Comparison of ENCODE assay signal across 32 cellular contexts in genomic region chr17:28204244-28204643, GRCh38.
"Had no signal": no experiment of that assay in that cellular context is flagged by ENCODE, and none has a peak within 500 bp of the region (broad histone marks: within the 10 kb centered on the region; RNA-seq: fewer than 3 reads in every experiment).

No MANE protein-coding gene starts in this region.

- H3K36me3 ChIP-seq: adrenal gland had no signal

- H3K27me3 Mint-ChIP-seq: brain had no signal

- ATAC-seq: activated CD4-positive, alpha-beta T cell treated with anti-CD3 and anti-CD28 coated beads for 36 hours; activated CD4-positive, CD25-positive, alpha-beta regulatory T cell treated with anti-CD3 and anti-CD28 coated beads, Interleukin-2, amount 50 U/mL, for 24 hours; activated CD8-positive, alpha-beta T cell treated with anti-CD3 and anti-CD28 coated beads, Interleukin-2, amount 10 ng/mL, durations not matched to agents 7 days and 5 days; activated naive CD4-positive, alpha-beta T cell treated with anti-CD3 and anti-CD28 coated beads, Interleukin-2, amount 50 U/mL, for 72 hours; PC-3; Right ventricle myocardium inferior had no signal

- H3K36me3 Mint-ChIP-seq: activated naive CD4-positive, alpha-beta T cell treated with anti-CD3 and anti-CD28 coated beads, Interleukin-2, amount 50 U/mL, for 72 hours; brain had no signal

- H3K4me1 Mint-ChIP-seq: activated CD4-positive, alpha-beta T cell treated with anti-CD3 and anti-CD28 coated beads for 36 hours; activated CD4-positive, alpha-beta T cell treated with anti-CD3 and anti-CD28 coated beads, Interleukin-2, amount 10 ng/mL, durations not matched to agents 7 days and 5 days; brain had no signal

- H3K9me3 Mint-ChIP-seq: activated CD4-positive, alpha-beta T cell treated with anti-CD3 and anti-CD28 coated beads, Interleukin-2, amount 10 ng/mL, durations not matched to agents 7 days and 5 days; activated naive CD4-positive, alpha-beta T cell treated with anti-CD3 and anti-CD28 coated beads for 36 hours; activated naive CD4-positive, alpha-beta T cell treated with anti-CD3 and anti-CD28 coated beads, Interleukin-2, amount 50 U/mL, for 72 hours; activated T-cell treated with anti-CD3 and anti-CD28 coated beads, Interleukin-2, amount 50 U/mL, for 24 hours; activated T-helper 2 cell treated with anti-CD3 and anti-CD28 coated beads, Interferon-gamma antibody, Interleukin-2, Interleukin-4, amounts not matched to agents 10 μg/mL and 5 μg/mL and 100 μg/mL, durations not matched to agents 14 hours and 24 hours and 36 hours had no signal

- H3K27ac Mint-ChIP-seq: activated CD4-positive, alpha-beta T cell treated with anti-CD3 and anti-CD28 coated beads for 36 hours; activated CD4-positive, alpha-beta T cell treated with anti-CD3 and anti-CD28 coated beads, Interleukin-2, amount 10 ng/mL, durations not matched to agents 7 days and 5 days; activated CD8-positive, alpha-beta T cell treated with anti-CD3 and anti-CD28 coated beads, Interleukin-2, amount 10 ng/mL, durations not matched to agents 7 days and 5 days; activated naive CD4-positive, alpha-beta T cell treated with anti-CD3 and anti-CD28 coated beads for 36 hours; activated naive CD4-positive, alpha-beta T cell treated with anti-CD3 and anti-CD28 coated beads, Interleukin-2, amount 50 U/mL, for 72 hours; activated T-cell treated with anti-CD3 and anti-CD28 coated beads, Interleukin-2, amount 50 U/mL, for 24 hours; activated T-helper 2 cell treated with anti-CD3 and anti-CD28 coated beads, Interferon-gamma antibody, Interleukin-2, Interleukin-4, amounts not matched to agents 10 μg/mL and 5 μg/mL and 100 μg/mL, durations not matched to agents 14 hours and 24 hours and 36 hours; brain had no signal

- H3K27me3 ChIP-seq: adrenal gland had no signal

- H3K27ac ChIP-seq: adrenal gland, RWPE1 had no signal

- DNase-seq: activated CD4-positive, alpha-beta T cell treated with anti-CD3 and anti-CD28 coated beads for 36 hours; activated CD4-positive, alpha-beta T cell treated with anti-CD3 and anti-CD28 coated beads, Interleukin-2, amount 10 ng/mL, durations not matched to agents 7 days and 5 days; activated CD4-positive, alpha-beta T cell treated with anti-CD3 and anti-CD28 coated beads, Interleukin-2, amount 50 U/mL, for 48 hours; activated CD8-positive, alpha-beta T cell treated with anti-CD3 and anti-CD28 coated beads, Interleukin-2, amount 10 ng/mL, durations not matched to agents 7 days and 5 days; activated gamma-delta T cell treated with Interleukin-2 at 50 U/mL for 16 hours; activated naive CD4-positive, alpha-beta T cell treated with anti-CD3 and anti-CD28 coated beads for 36 hours; activated T-cell treated with anti-CD3 and anti-CD28 coated beads, Interleukin-2, amount 50 U/mL, for 24 hours; adrenal gland; central memory CD4-positive, alpha-beta T cell; MM.1S; MV-4-11; NCI-H1092; NCI-H1436 treated with DMSO at 0.1 percent for 48 hours; NCI-H1694 treated with DMSO at 0.1 percent for 48 hours; NCI-H2029 treated with DMSO at 0.1 percent for 48 hours; NCI-H2107; NCI-H2171; NCI-H510A; NCI-H526; NCI-H748 treated with DMSO at 0.1 percent for 48 hours; NK-92 treated with Interleukin-12 subunit alpha and Interleukin-12 subunit beta, amount 100 ng/mL, for 24 hours; SIG-M5; T-helper 1 cell; T1000 had no signal

- H3K4me3 ChIP-seq: adrenal gland had no signal

- FAIRE-seq: colon had no signal

- H3K4me3 Mint-ChIP-seq: activated CD4-positive, alpha-beta T cell treated with anti-CD3 and anti-CD28 coated beads for 36 hours; activated CD4-positive, alpha-beta T cell treated with anti-CD3 and anti-CD28 coated beads, Interleukin-2, amount 10 ng/mL, durations not matched to agents 7 days and 5 days; activated CD8-positive, alpha-beta T cell treated with anti-CD3 and anti-CD28 coated beads, Interleukin-2, amount 10 ng/mL, durations not matched to agents 7 days and 5 days; activated naive CD4-positive, alpha-beta T cell treated with anti-CD3 and anti-CD28 coated beads for 36 hours; activated T-cell treated with anti-CD3 and anti-CD28 coated beads, Interleukin-2, amount 50 U/mL, for 24 hours; brain had no signal

- H3K9me3 ChIP-seq: adrenal gland had no signal
